ENCODE assay signal across 19 cellular contexts in genomic region chr1:150080784-150081183, GRCh38. TPM values are rescaled to one million over a fixed set of nuclear protein-coding genes. Genes with fewer than 3 reads are reported as not detected.
A peak's percentile ranks its signal among the peaks of the same experiment; 100 is the strongest.
DNase-seq lines count a peak whose midpoint lies in the region; ATAC-seq, FAIRE-seq and TF ChIP-seq lines count a peak whose summit lies in the region.
"Had no signal": no experiment of that assay in that cellular context is flagged by ENCODE, and none has a peak within 500 bp of the region (broad histone marks: within the 10 kb centered on the region; RNA-seq: fewer than 3 reads in every experiment).

No MANE protein-coding gene starts in this region.

- peak overlapping the region; percentile 8 to 84 (median 43) for H3K4me3 Mint-ChIP-seq in naive B cell

- no peak for FAIRE-seq in GM12878 (lab: Jason Lieb, UNC)
- FAIRE-seq: A549, H54, HTR-8/SVneo had no signal

- RAD21 ChIA-PET in GM12878 (lab: Charles Lee; ENCODE audit: unreplicated experiment), result interaction anchor here (12.0 kb wide), 1 partner anchor 81 kb away, joined by 287 read pairs; no protein-coding TSS in a partner anchor

- H3K4me1 Mint-ChIP-seq in naive B cell, result peaks cover 13 to 47% (median 14%) of the 10 kb centered on the region in 3 donors

- H3K4me3 ChIP-seq in BLaER1 treated with 17β-estradiol and CSF1 and Interleukin-3, amounts not matched to agents 10 nM and 100 nM, result no peak overlapping the region
- no peak overlapping the region for H3K4me3 ChIP-seq in Loucy (ENCODE audit: low read length, poor library complexity, severe bottlenecking)
- no peak overlapping the region for H3K4me3 ChIP-seq in GM12878
- H3K4me3 ChIP-seq in effector memory CD4-positive, alpha-beta T cell (ENCODE audit: insufficient read depth, low read depth, low read length, poor library complexity, severe bottlenecking), result no peak overlapping the region
- H3K4me3 ChIP-seq: A549, SJSA1 had no signal

- no TSS peak for BruUV-seq in GM12878 (replicated peaks; lab: Mats Ljungman, UMichigan)

- in situ Hi-C loops in GM12878 (cut with MboI), result no loop called here

- ATAC-seq in GM12878 (no peak), naive B cell (ENCODE audit: low read depth in 2 of 2) (no peak)
- ATAC-seq: A549, PC-3 had no signal

- no peak for TF ChIP-seq POLR2A in GM12878 (IDR thresholded peaks at IDR 0.05; ENCODE audit: low read depth, low read length)

- H3K9me2 ChIP-seq in Loucy (replicated peaks; ENCODE audit: low read depth, low read length), result no peaks in the 10 kb centered on the region

- H3K27me3 Mint-ChIP-seq in naive B cell, result no peaks in the 10 kb centered on the region
- H3K27me3 Mint-ChIP-seq: IgD-negative memory B cell had no signal

- H3K9me3 Mint-ChIP-seq in naive B cell, result no peaks in the 10 kb centered on the region
- H3K9me3 Mint-ChIP-seq: IgD-negative memory B cell had no signal

- H4K20me1 ChIP-seq in BLaER1 treated with 17β-estradiol and CSF1 and Interleukin-3, amounts not matched to agents 10 nM and 100 nM, result no peaks in the 10 kb centered on the region
- H4K20me1 ChIP-seq in Loucy (ENCODE audit: insufficient read depth, low read length, poor library complexity, severe bottlenecking) (no peaks in the 10 kb centered on the region), GM12878 (ENCODE audit: control insufficient read depth, insufficient read depth) (no peaks in the 10 kb centered on the region)

- H3K27ac ChIP-seq in BLaER1 treated with 17β-estradiol and CSF1 and Interleukin-3, amounts not matched to agents 10 nM and 100 nM, result no peak overlapping the region
- H3K27ac ChIP-seq in GM12878 (ENCODE audit: control insufficient read depth, insufficient read depth), result peak overlapping the region; percentile 39; the same call in 1 of the 2 replicates
- no peak overlapping the region for H3K27ac ChIP-seq in effector memory CD4-positive, alpha-beta T cell (ENCODE audit: insufficient read depth, low read length, poor library complexity, severe bottlenecking)
- H3K27ac ChIP-seq: A549, RWPE1, SJSA1 had no signal

- H2AFZ ChIP-seq in Loucy (ENCODE audit: low read length) (no peak overlapping the region), GM12878 (ENCODE audit: control insufficient read depth, low read depth, low read length) (no peak overlapping the region)

- no peak for DNase-seq in GM12878 (ENCODE audit: low read depth, low spot score)
- DNase-seq in naive B cell, result no peak
- DNase-seq in effector memory CD4-positive, alpha-beta T cell, result no peak
- DNase-seq in HuH-7 (ENCODE audit: low spot score), result no peak
- DNase-seq in cerebellar nuclear complex (lab: John Stamatoyannopoulos, UW), result no peak
- DNase-seq: C1 segment of cervical spinal cord, NCI-H1694 treated with DMSO at 0.1 percent for 48 hours, NCI-H2107, NCI-H510A, NCI-H774, PC-3 had no signal

- TF ChIP-seq RAD21 in GM12878 (IDR thresholded peaks at IDR 0.05; ENCODE audit: insufficient read depth, low read depth, low read length), result no peak

- H3K36me3 ChIP-seq in BLaER1 treated with 17β-estradiol and CSF1 and Interleukin-3, amounts not matched to agents 10 nM and 100 nM, result peaks cover 28 to 94% (median 50%) of the 10 kb centered on the region in 11 experiments
- H3K36me3 ChIP-seq in Loucy (ENCODE audit: insufficient read depth, low read length) (peaks cover 15% of the 10 kb centered on the region; the same call in 1 of the 2 replicates), GM12878 (ENCODE audit: control insufficient read depth in 2 of 2, insufficient read depth in 2 of 2, low read length in 1 of 2) (peaks cover 0 to 11% of the 10 kb centered on the region in 2 experiments; a peak in 3 of 4 replicates)
- peaks cover 16% of the 10 kb centered on the region for H3K36me3 ChIP-seq in effector memory CD4-positive, alpha-beta T cell (ENCODE audit: control insufficient read depth, insufficient read depth, low read length)

- intact Hi-C loops in GM12878 (cut with micrococcal nuclease; ENCODE audit: unreplicated experiment), result no loop called here

- no peak overlapping the region; a peak in 1 of 22 replicates for H3K9ac ChIP-seq in BLaER1 treated with 17β-estradiol and CSF1 and Interleukin-3, amounts not matched to agents 10 nM and 100 nM
- no peak overlapping the region for H3K9ac ChIP-seq in Loucy (ENCODE audit: low read depth, low read length, poor library complexity, severe bottlenecking)
- H3K9ac ChIP-seq in GM12878 (ENCODE audit: control insufficient read depth, insufficient read depth, low read length), result no peak overlapping the region

- POLR2A ChIA-PET in GM12878 (lab: Charles Lee), result interaction anchor here (0.6 kb wide), 1 partner anchor 68 kb away, joined by 3 read pairs; no protein-coding TSS in a partner anchor

- CTCF ChIA-PET in GM12878 (lab: Yijun Ruan, JAX), result interaction anchor here (1.7 to 14.7 kb wide), 3 partner anchors 14 to 107 kb away, joined by 4 to 577 read pairs (median 10); partner anchors contain the start of gene VPS45

- SMC1A ChIA-PET in GM12878 (lab: Charles Lee; ENCODE audit: uncharacterized antibody, unreplicated experiment), result interaction anchor here (0.9 to 11.0 kb wide), 3 partner anchors 68 to 118 kb away, joined by 3 to 338 read pairs (median 4); no protein-coding TSS in a partner anchor

- H3F3A ChIP-seq in Loucy (ENCODE audit: low read depth), result no peaks in the 10 kb centered on the region

- peaks cover 26 to 32% of the 10 kb centered on the region in 2 donors for H3K36me3 Mint-ChIP-seq in naive B cell

- peak overlapping the region in 10 of 11 experiments; percentile 8 to 60 (median 43); a peak in 18 of 22 replicates for H3K4me2 ChIP-seq in BLaER1 treated with 17β-estradiol and CSF1 and Interleukin-3, amounts not matched to agents 10 nM and 100 nM
- peak overlapping the region; percentile 19 for H3K4me2 ChIP-seq in Loucy (ENCODE audit: low read depth, low read length, poor library complexity, severe bottlenecking)
- no peak overlapping the region for H3K4me2 ChIP-seq in GM12878 (ENCODE audit: control insufficient read depth, insufficient read depth)
- H3K4me2 ChIP-seq: A549 had no signal

- H3K27me3 ChIP-seq in BLaER1 treated with 17β-estradiol and CSF1 and Interleukin-3, amounts not matched to agents 10 nM and 100 nM, result no peaks in the 10 kb centered on the region
- H3K27me3 ChIP-seq in Loucy (ENCODE audit: insufficient read depth, low read length, poor library complexity, severe bottlenecking) (no peaks in the 10 kb centered on the region), GM12878 (replicated peaks in 1 of 2; ENCODE audit: control insufficient read depth in 2 of 2, insufficient read depth in 2 of 2, low read length in 1 of 2) (no peaks in the 10 kb centered on the region)
- H3K27me3 ChIP-seq in effector memory CD4-positive, alpha-beta T cell (replicated peaks; ENCODE audit: control insufficient read depth, insufficient read depth, low read length, poor library complexity, severe bottlenecking), result no peaks in the 10 kb centered on the region
- H3K27me3 ChIP-seq: SJSA1 had no signal

- H3K79me2 ChIP-seq in Loucy (ENCODE audit: insufficient read depth, low read length) (no peaks in the 10 kb centered on the region), GM12878 (ENCODE audit: control insufficient read depth, insufficient read depth, low read length) (no peaks in the 10 kb centered on the region)

- H3K27ac Mint-ChIP-seq in naive B cell, result peak overlapping the region in 3 of 6 donors; percentile 39 to 69 (median 54)
- H3K27ac Mint-ChIP-seq: IgD-negative memory B cell had no signal

- TF ChIP-seq CTCF in Loucy (conservative IDR thresholded peaks at IDR 0.05; ENCODE audit: low read length), result no peak
- no peak for TF ChIP-seq CTCF in GM12878 (IDR thresholded peaks at IDR 0.05 in 2 of 3, conservative IDR thresholded peaks at IDR 0.05 in 1 of 3; ENCODE audit: control insufficient read depth in 2 of 3, extremely low read depth in 1 of 3, insufficient read depth in 1 of 3, low read depth in 3 of 3, low read length in 3 of 3)

- peaks cover 0 to 47% (median 23%) of the 10 kb centered on the region in 10 experiments; a peak in 17 of 20 replicates for H3K4me1 ChIP-seq in BLaER1 treated with 17β-estradiol and CSF1 and Interleukin-3, amounts not matched to agents 10 nM and 100 nM
- H3K4me1 ChIP-seq in Loucy (ENCODE audit: insufficient read depth, low read length, poor library complexity, severe bottlenecking), result peaks cover 15% of the 10 kb centered on the region
- H3K4me1 ChIP-seq in GM12878 (ENCODE audit: control insufficient read depth, insufficient read depth, low read length), result peaks cover 3% of the 10 kb centered on the region; the same call in 1 of the 2 replicates
- peaks cover 4% of the 10 kb centered on the region for H3K4me1 ChIP-seq in effector memory CD4-positive, alpha-beta T cell (ENCODE audit: control insufficient read depth, insufficient read depth, low read length, poor library complexity, severe bottlenecking)
- H3K4me1 ChIP-seq: A549, SJSA1 had no signal

- H3K9me3 ChIP-seq in BLaER1 treated with 17β-estradiol and CSF1 and Interleukin-3, amounts not matched to agents 10 nM and 100 nM (replicated peaks in 1 of 11), result no peaks in the 10 kb centered on the region
- no peaks in the 10 kb centered on the region for H3K9me3 ChIP-seq in Loucy (ENCODE audit: insufficient read depth, low read depth, low read length)
- H3K9me3 ChIP-seq in GM12878 (replicated peaks; ENCODE audit: control insufficient read depth, insufficient read depth, low read length), result no peaks in the 10 kb centered on the region
- no peaks in the 10 kb centered on the region for H3K9me3 ChIP-seq in effector memory CD4-positive, alpha-beta T cell (ENCODE audit: control insufficient read depth, low read length)
- H3K9me3 ChIP-seq: A549, SJSA1 had no signal

- no peak for TF ChIP-seq EP300 in GM12878 (IDR thresholded peaks at IDR 0.05; ENCODE audit: borderline replicate concordance in 1 of 2, control insufficient read depth in 1 of 2, low read depth in 2 of 2, low read length in 2 of 2)

TF ChIP-seq in GM12878, 131 proteins besides CTCF, POLR2A, EP300 and RAD21 (continues in another document):
- TF ChIP-seq IKZF2 (IDR thresholded peaks at IDR 0.05), result no peak

RNA-seq across cellular contexts. Expression of gene VPS45, which starts 13.2 kb away (rescaled TPM):
- total RNA-seq in GM12878 (2013; cell fraction: nucleolus; rRNA removed), result 160 and 169 TPM in 2 replicates
- total RNA-seq in GM12878 (2014; rRNA removed) (29.3 and 32.7 TPM in 2 replicates), GM12878 (2014; rRNA removed; fragmentation: Illumina TruSeq; extraction: Trizol) (38.0 and 38.4 TPM in 2 replicates), GM12878 (2021) (25.5 and 28.4 TPM in 2 replicates)
- polyA plus RNA-seq in GM12878 (2011; ENCODE audit: low read depth), result 12.9 TPM
- polyA plus RNA-seq in GM12878 (2011; rRNA removed) (44.9 and 62.1 TPM in 2 replicates), GM12878 (2014; fragmentation: Illumina TruSeq; extraction: Trizol) (42.5 and 61.4 TPM in 2 replicates), GM12878 (2014; fragmentation: Nextera tagmentation; extraction: Ambion mirVana) (10 to 100 TPM; 24.4 to 28.7 TPM), GM12878 (2014; rRNA removed) (27.3 and 31.0 TPM in 2 replicates), GM12878 (2016; fragmentation: Nextera tagmentation; extraction: Ambion mirVana) (10 to 100 TPM; 46.7 to 48.7 TPM), naive B cell (ENCODE audit: low read depth in 6 of 6) (10 to 100 TPM; 20.8 to 35.5 (median 26.9) TPM)
- 18.4 and 20.7 TPM in 2 replicates for polyA plus RNA-seq in GM12878 (2011; cell fraction: cytosol; rRNA removed)
- polyA plus RNA-seq in GM12878 (2011; cell fraction: nucleus; rRNA removed), result 74.4 and 75.6 TPM in 2 replicates
- polyA plus RNA-seq in GM12878 (2012), result 17.4 and 24.6 TPM in 2 replicates
- 22.0 and 34.3 TPM in 2 replicates for polyA minus RNA-seq in GM12878 (2011; rRNA and poly(A)+ RNA removed)
- 4.3 and 11.5 TPM in 2 replicates for polyA minus RNA-seq in GM12878 (2011; cell fraction: cytosol; rRNA and poly(A)+ RNA removed)
- 43.2 and 51.1 TPM in 2 replicates for polyA minus RNA-seq in GM12878 (2011; cell fraction: nucleus; rRNA and poly(A)+ RNA removed)
